ENCODE assay signal across 26 cellular contexts in genomic region chr12:87642245-87642644, GRCh38.
"Had no signal": no experiment of that assay in that cellular context is flagged by ENCODE, and none has a peak within 500 bp of the region (broad histone marks: within the 10 kb centered on the region; RNA-seq: fewer than 3 reads in every experiment).

No MANE protein-coding gene starts in this region.

- H3K27ac ChIP-seq: ascending aorta, breast epithelium, cardiac muscle cell, colonic mucosa had no signal

- H3K27me3 Mint-ChIP-seq: activated CD4-positive, alpha-beta memory T cell treated with anti-CD3 and anti-CD28 coated beads, Interleukin-2, amount 10 ng/mL, durations not matched to agents 7 days and 5 days; activated CD4-positive, alpha-beta T cell treated with anti-CD3 and anti-CD28 coated beads, Interleukin-2, amount 10 ng/mL, durations not matched to agents 7 days and 5 days; activated naive CD4-positive, alpha-beta T cell treated with anti-CD3 and anti-CD28 coated beads, Interleukin-2, amount 10 ng/mL, durations not matched to agents 7 days and 5 days; activated naive CD8-positive, alpha-beta T cell treated with anti-CD3 and anti-CD28 coated beads, Interleukin-2, amount 10 ng/mL, durations not matched to agents 7 days and 5 days; activated T-cell treated with anti-CD3 and anti-CD28 coated beads, Interleukin-2, amount 50 U/mL, for 24 hours; brain; T-helper 17 cell had no signal

- H3K36me3 Mint-ChIP-seq: activated naive CD4-positive, alpha-beta T cell treated with anti-CD3 and anti-CD28 coated beads, Interleukin-2, amount 10 ng/mL, durations not matched to agents 7 days and 5 days; activated naive CD4-positive, alpha-beta T cell treated with anti-CD3 and anti-CD28 coated beads, Interleukin-2, amount 50 U/mL, for 72 hours; activated naive CD8-positive, alpha-beta T cell treated with anti-CD3 and anti-CD28 coated beads, Interleukin-2, amount 10 ng/mL, durations not matched to agents 7 days and 5 days; brain had no signal

- H3K9me3 ChIP-seq: ascending aorta, breast epithelium, colonic mucosa had no signal

- H3K36me3 ChIP-seq: ascending aorta, breast epithelium, cardiac muscle cell, colonic mucosa had no signal

- H3K9me3 Mint-ChIP-seq: activated CD4-positive, alpha-beta memory T cell treated with anti-CD3 and anti-CD28 coated beads, Interleukin-2, amount 10 ng/mL, durations not matched to agents 7 days and 5 days; activated CD4-positive, alpha-beta T cell treated with anti-CD3 and anti-CD28 coated beads, Interleukin-2, amount 10 ng/mL, durations not matched to agents 7 days and 5 days; activated naive CD4-positive, alpha-beta T cell treated with anti-CD3 and anti-CD28 coated beads, Interleukin-2, amount 50 U/mL, for 72 hours; activated naive CD8-positive, alpha-beta T cell treated with anti-CD3 and anti-CD28 coated beads, Interleukin-2, amount 10 ng/mL, durations not matched to agents 7 days and 5 days; activated T-cell treated with anti-CD3 and anti-CD28 coated beads, Interleukin-2, amount 50 U/mL, for 24 hours; brain had no signal

- H3K27me3 ChIP-seq: ascending aorta, breast epithelium, cardiac muscle cell, colonic mucosa had no signal

- DNase-seq: activated CD4-positive, alpha-beta memory T cell treated with anti-CD3 and anti-CD28 coated beads, Interleukin-2, amount 10 ng/mL, durations not matched to agents 7 days and 5 days; activated CD4-positive, alpha-beta T cell treated with anti-CD3 and anti-CD28 coated beads for 1 hour; activated CD4-positive, alpha-beta T cell treated with anti-CD3 and anti-CD28 coated beads for 4 hours; activated CD4-positive, alpha-beta T cell treated with anti-CD3 and anti-CD28 coated beads, Interleukin-2, amount 10 ng/mL, durations not matched to agents 7 days and 5 days; activated CD4-positive, alpha-beta T cell treated with anti-CD3 and anti-CD28 coated beads, Interleukin-2, amount 50 U/mL, for 4 hours; activated CD8-positive, alpha-beta memory T cell treated with anti-CD3 and anti-CD28 coated beads, Interleukin-2, amount 50 U/mL, for 48 hours; activated gamma-delta T cell; activated naive CD4-positive, alpha-beta T cell; activated naive CD4-positive, alpha-beta T cell treated with anti-CD3 and anti-CD28 coated beads, Interleukin-2, amount 10 ng/mL, durations not matched to agents 7 days and 5 days; activated naive CD8-positive, alpha-beta T cell treated with anti-CD3 and anti-CD28 coated beads, Interleukin-2, amount 10 ng/mL, durations not matched to agents 7 days and 5 days; activated T-cell treated with anti-CD3 and anti-CD28 coated beads for 4 hours; activated T-cell treated with anti-CD3 and anti-CD28 coated beads, Interleukin-2, amount 50 U/mL, for 24 hours; activated T-cell treated with anti-CD3 and anti-CD28 coated beads, Interleukin-2, amount 50 U/mL, for 72 hours; central memory CD4-positive, alpha-beta T cell; cerebellar nuclear complex; colonic mucosa; effector CD8-positive, alpha-beta T cell; foreskin fibroblast; head of caudate nucleus; T-helper 17 cell had no signal

- H3K4me3 ChIP-seq: ascending aorta, breast epithelium, cardiac muscle cell, colonic mucosa had no signal

- H3K4me1 Mint-ChIP-seq: activated CD4-positive, alpha-beta memory T cell treated with anti-CD3 and anti-CD28 coated beads, Interleukin-2, amount 10 ng/mL, durations not matched to agents 7 days and 5 days; activated CD4-positive, alpha-beta T cell treated with anti-CD3 and anti-CD28 coated beads, Interleukin-2, amount 10 ng/mL, durations not matched to agents 7 days and 5 days; activated naive CD4-positive, alpha-beta T cell treated with anti-CD3 and anti-CD28 coated beads, Interleukin-2, amount 10 ng/mL, durations not matched to agents 7 days and 5 days; activated naive CD8-positive, alpha-beta T cell treated with anti-CD3 and anti-CD28 coated beads, Interleukin-2, amount 10 ng/mL, durations not matched to agents 7 days and 5 days; T-helper 17 cell had no signal

- H3K27ac Mint-ChIP-seq: activated CD4-positive, alpha-beta memory T cell treated with anti-CD3 and anti-CD28 coated beads, Interleukin-2, amount 10 ng/mL, durations not matched to agents 7 days and 5 days; activated CD4-positive, alpha-beta T cell treated with anti-CD3 and anti-CD28 coated beads, Interleukin-2, amount 10 ng/mL, durations not matched to agents 7 days and 5 days; activated naive CD4-positive, alpha-beta T cell treated with anti-CD3 and anti-CD28 coated beads, Interleukin-2, amount 10 ng/mL, durations not matched to agents 7 days and 5 days; activated naive CD4-positive, alpha-beta T cell treated with anti-CD3 and anti-CD28 coated beads, Interleukin-2, amount 50 U/mL, for 72 hours; activated naive CD8-positive, alpha-beta T cell treated with anti-CD3 and anti-CD28 coated beads, Interleukin-2, amount 10 ng/mL, durations not matched to agents 7 days and 5 days; activated T-cell treated with anti-CD3 and anti-CD28 coated beads, Interleukin-2, amount 50 U/mL, for 24 hours; activated T-cell treated with anti-CD3 and anti-CD28 coated beads, Interleukin-2, amount 50 U/mL, for 72 hours; brain; T-helper 17 cell had no signal

- ATAC-seq: activated naive CD4-positive, alpha-beta T cell treated with anti-CD3 and anti-CD28 coated beads, Interleukin-2, amount 50 U/mL, for 72 hours; activated T-cell treated with anti-CD3 and anti-CD28 coated beads, Interleukin-2, amount 50 U/mL, for 72 hours; esophagus mucosa; T-helper 17 cell had no signal

- H3K4me1 ChIP-seq: ascending aorta, breast epithelium, colonic mucosa had no signal

- H3K4me3 Mint-ChIP-seq: activated CD4-positive, alpha-beta memory T cell treated with anti-CD3 and anti-CD28 coated beads, Interleukin-2, amount 10 ng/mL, durations not matched to agents 7 days and 5 days; activated CD4-positive, alpha-beta T cell treated with anti-CD3 and anti-CD28 coated beads, Interleukin-2, amount 10 ng/mL, durations not matched to agents 7 days and 5 days; activated naive CD4-positive, alpha-beta T cell treated with anti-CD3 and anti-CD28 coated beads, Interleukin-2, amount 10 ng/mL, durations not matched to agents 7 days and 5 days; activated naive CD8-positive, alpha-beta T cell treated with anti-CD3 and anti-CD28 coated beads, Interleukin-2, amount 10 ng/mL, durations not matched to agents 7 days and 5 days; activated T-cell treated with anti-CD3 and anti-CD28 coated beads, Interleukin-2, amount 50 U/mL, for 24 hours; activated T-cell treated with anti-CD3 and anti-CD28 coated beads, Interleukin-2, amount 50 U/mL, for 72 hours; brain; T-helper 17 cell had no signal
